In genomic region chr2:95584321-95584720, GRCh38 we compare ENCODE assay signal across 9 cellular contexts. TPM values are rescaled to one million over a fixed set of nuclear protein-coding genes. Genes with fewer than 3 reads are reported as not detected.
A peak's percentile ranks its signal among the peaks of the same experiment; 100 is the strongest.
DNase-seq lines count a peak whose midpoint lies in the region; TF ChIP-seq lines count a peak whose summit lies in the region.
"Not testable (repeated sequence)": the region's sequence is repeated elsewhere in the genome, so short reads cannot be mapped to it uniquely, and the experiment has no call there.
"Had no signal": no experiment of that assay in that cellular context is flagged by ENCODE, and none has a peak within 500 bp of the region (broad histone marks: within the 10 kb centered on the region; RNA-seq: fewer than 3 reads in every experiment).

No MANE protein-coding gene starts in this region.

- not testable (repeated sequence) for H3K4me3 ChIP-seq in epithelial cell of esophagus (ENCODE audit: low read length); thyroid gland (replicated peaks in 1 of 3)

- H3K9me3 ChIP-seq in thyroid gland: not testable (repeated sequence)

- intact Hi-C loops in thyroid gland (cut with DNase I): not testable (repeated sequence)

- not testable (repeated sequence) for TF ChIP-seq POLR2A in thyroid gland (IDR thresholded peaks at IDR 0.05)

- not testable (repeated sequence) for H3K36me3 ChIP-seq in thyroid gland

- not testable (repeated sequence) for H3K27ac ChIP-seq in thyroid gland

- not testable (repeated sequence) for TF ChIP-seq CTCF in epithelial cell of esophagus (IDR thresholded peaks at IDR 0.05; ENCODE audit: insufficient read depth, low read depth, low read length, missing control alignments); thyroid gland (IDR thresholded peaks at IDR 0.05)

- WGBS in thyroid gland, 2 donors: 26 to 58% methylated on average over 1 of the region's 1 CpG

- H3K27me3 ChIP-seq in thyroid gland: not testable (repeated sequence)

- H3K4me1 ChIP-seq in thyroid gland: not testable (repeated sequence)

- DNase-seq in DMS53 (lab: John Stamatoyannopoulos, UW) (peak; percentile 21), NCI-H2196 (lab: John Stamatoyannopoulos, UW; ENCODE audit: unreplicated experiment) (peak; percentile 5), SIG-M5 treated with dmso at 0.1 percent for 504 hours (lab: John Stamatoyannopoulos, UW; ENCODE audit: unreplicated experiment) (peak; percentile 24), epithelial cell of esophagus (ENCODE audit: low read depth) (peak; percentile 44), left kidney (ENCODE audit: low read depth, low spot score) (peak; percentile 34), thyroid gland (peak; percentile 20 to 21)

RNA-seq across cellular contexts. Expression of gene TRIM43, which starts 7.5 kb away (rescaled TPM):
- total RNA-seq in thyroid gland: not detected
- total RNA-seq: CD4-positive, alpha-beta T cell; CD8-positive, alpha-beta memory T cell; HFFc6 had no signal
